In genomic region chr6:45647341-45648138, GRCh38 we compare ENCODE assay signal across 14 cellular contexts.
DNase-seq lines count a peak whose midpoint lies in the region; ATAC-seq and TF ChIP-seq lines count a peak whose summit lies in the region.
"Had no signal": no experiment of that assay in that cellular context is flagged by ENCODE, and none has a peak within 500 bp of the region (broad histone marks: within the 10 kb centered on the region; RNA-seq: fewer than 3 reads in every experiment).

No MANE protein-coding gene starts in this region.

- H3K27ac Mint-ChIP-seq in naive thymus-derived CD4-positive, alpha-beta T cell: peak overlapping the region in 4 of 9 donors; percentile 28 to 65 (median 50)
- H3K27ac Mint-ChIP-seq: activated CD4-positive, alpha-beta T cell treated with anti-CD3 and anti-CD28 coated beads for 36 hours; CD4-positive, alpha-beta T cell had no signal

- peak overlapping the region in 2 of 10 donors; percentile 2 to 34 for H3K4me3 Mint-ChIP-seq in naive thymus-derived CD4-positive, alpha-beta T cell
- H3K4me3 Mint-ChIP-seq: activated CD4-positive, alpha-beta T cell treated with anti-CD3 and anti-CD28 coated beads for 36 hours; CD4-positive, alpha-beta T cell had no signal

- POLR2A ChIA-PET in naive thymus-derived CD4-positive, alpha-beta T cell (lab: Charles Lee): no interaction called here

- peaks cover 12% of the 10 kb centered on the region for H3K4me1 ChIP-seq in DND-41 (ENCODE audit: insufficient read depth, low read length)
- peaks cover 0 to 7% of the 10 kb centered on the region in 2 donors for H3K4me1 ChIP-seq in naive thymus-derived CD4-positive, alpha-beta T cell (ENCODE audit: control insufficient read depth in 2 of 2, insufficient read depth in 2 of 2, low read length in 2 of 2)
- H3K4me1 ChIP-seq: colonic mucosa had no signal

- peak; percentile 50; the same call in 1 of the 3 replicates for ATAC-seq in DND-41 (ENCODE audit: insufficient read depth, low read depth)
- peak; percentile 48 for ATAC-seq in naive thymus-derived CD4-positive, alpha-beta T cell
- ATAC-seq in HG02610 (IDR thresholded peaks at IDR 0.05; ENCODE audit: unreplicated experiment): no peak
- ATAC-seq: activated CD4-positive, alpha-beta T cell treated with anti-CD3 and anti-CD28 coated beads for 36 hours had no signal

- CTCF ChIA-PET in naive thymus-derived CD4-positive, alpha-beta T cell (lab: Charles Lee): no interaction called here

- H3K9ac ChIP-seq in DND-41 (ENCODE audit: low read depth, low read length): no peak overlapping the region

- H3K36me3 ChIP-seq in DND-41 (ENCODE audit: insufficient read depth, low read length): no peaks in the 10 kb centered on the region
- H3K36me3 ChIP-seq in naive thymus-derived CD4-positive, alpha-beta T cell (ENCODE audit: control insufficient read depth in 2 of 3, insufficient read depth in 3 of 3, low read length in 3 of 3): no peaks in the 10 kb centered on the region
- H3K36me3 ChIP-seq: colonic mucosa had no signal

- no peak for TF ChIP-seq CTCF in DND-41 (IDR thresholded peaks at IDR 0.05; ENCODE audit: borderline replicate concordance, extremely low read depth, low read length, poor library complexity, severe bottlenecking)

- DNase-seq in DND-41 (no peak), KG1 (lab: John Stamatoyannopoulos, UW) (peak; percentile 39), SW480 (ENCODE audit: low spot score) (peak; percentile 10), cerebellar cortex (ENCODE audit: low spot score) (no peak), NCI-H1694 (lab: John Stamatoyannopoulos, UW) (no peak)
- no peak for DNase-seq in naive thymus-derived CD4-positive, alpha-beta T cell
- DNase-seq: activated CD4-positive, alpha-beta T cell treated with anti-CD3 and anti-CD28 coated beads for 36 hours; CD4-positive, alpha-beta T cell; colonic mucosa; MM.1S; NCI-H2227 treated with DMSO at 0.1 percent for 48 hours; retina; SHP77 treated with DMSO at 0.1 percent for 48 hours had no signal

- no peaks in the 10 kb centered on the region for H3K9me3 ChIP-seq in DND-41 (ENCODE audit: insufficient read depth, low read length, severe bottlenecking)
- H3K9me3 ChIP-seq in naive thymus-derived CD4-positive, alpha-beta T cell (ENCODE audit: control insufficient read depth in 2 of 3, low read length in 3 of 3): no peaks in the 10 kb centered on the region
- H3K9me3 ChIP-seq: colonic mucosa had no signal

- H3K4me2 ChIP-seq in DND-41 (ENCODE audit: insufficient read depth, low read length): no peak overlapping the region

- H3K27me3 ChIP-seq in DND-41 (ENCODE audit: insufficient read depth, low read length, poor library complexity): no peaks in the 10 kb centered on the region
- no peaks in the 10 kb centered on the region for H3K27me3 ChIP-seq in naive thymus-derived CD4-positive, alpha-beta T cell (ENCODE audit: control insufficient read depth in 2 of 2, insufficient read depth in 2 of 2, low read length in 2 of 2)
- H3K27me3 ChIP-seq: colonic mucosa had no signal

- no peaks in the 10 kb centered on the region for H3K79me2 ChIP-seq in DND-41 (ENCODE audit: insufficient read depth, low read length)

- intact Hi-C loops in naive thymus-derived CD4-positive, alpha-beta T cell (cut with micrococcal nuclease): no loop called here

- no peak overlapping the region for H3K4me3 ChIP-seq in DND-41 (ENCODE audit: low read depth in 1 of 2, low read length in 2 of 2)
- no peak overlapping the region for H3K4me3 ChIP-seq in naive thymus-derived CD4-positive, alpha-beta T cell (ENCODE audit: low read length)
- H3K4me3 ChIP-seq: colonic mucosa had no signal

- no peak overlapping the region; the same call in 1 of the 2 replicates for H3K27ac ChIP-seq in DND-41 (ENCODE audit: low read length)
- no peak overlapping the region for H3K27ac ChIP-seq in naive thymus-derived CD4-positive, alpha-beta T cell (ENCODE audit: low read depth, low read length)
- H3K27ac ChIP-seq: colonic mucosa had no signal

- peaks cover 0 to 3% (median 0%) of the 10 kb centered on the region in 5 donors for H3K36me3 Mint-ChIP-seq in naive thymus-derived CD4-positive, alpha-beta T cell

- no peaks in the 10 kb centered on the region for H4K20me1 ChIP-seq in DND-41 (ENCODE audit: insufficient read depth, low read length)

- no peaks in the 10 kb centered on the region for H3K9me3 Mint-ChIP-seq in naive thymus-derived CD4-positive, alpha-beta T cell
- H3K9me3 Mint-ChIP-seq: CD4-positive, alpha-beta T cell had no signal

- no peak overlapping the region for H2AFZ ChIP-seq in DND-41 (ENCODE audit: low read depth, low read length)

- H3K4me1 Mint-ChIP-seq in naive thymus-derived CD4-positive, alpha-beta T cell: peaks cover 13 to 36% (median 27%) of the 10 kb centered on the region in 7 donors

- peaks cover 0 to 4% (median 0%) of the 10 kb centered on the region in 5 donors for H3K27me3 Mint-ChIP-seq in naive thymus-derived CD4-positive, alpha-beta T cell
- H3K27me3 Mint-ChIP-seq: activated CD4-positive, alpha-beta T cell treated with anti-CD3 and anti-CD28 coated beads for 36 hours; CD4-positive, alpha-beta T cell had no signal

Comparison
In these comparisons a context has a peak if more than half of its experiments do, and no peak if none do; other contexts are left out.
1. DNase-seq: peak in KG1 (single experiment) and SW480 (single experiment); none in DND-41 (single experiment), naive thymus-derived CD4-positive, alpha-beta T cell (0 of 9), cerebellar cortex (single experiment) and NCI-H1694 (single experiment).